20 cellular contexts compared by ENCODE assay signal in genomic region chr12:30500532-30500931, GRCh38.
"Had no signal": no experiment of that assay in that cellular context is flagged by ENCODE, and none has a peak within 500 bp of the region (broad histone marks: within the 10 kb centered on the region; RNA-seq: fewer than 3 reads in every experiment).

No MANE protein-coding gene starts in this region.

- H3K27me3 ChIP-seq: hepatocyte, spleen, testis, tibial nerve, upper lobe of right lung, vagina had no signal

- H3K36me3 Mint-ChIP-seq: naive B cell; stimulated activated memory B cell treated with anti-CD40 and anti-IgM and Interleukin-4, amounts not matched to agents 10 μg/mL and 1 μg/mL and 100 μg/mL, for 72 hours had no signal

- ATAC-seq: foreskin keratinocyte; psoas muscle; sciatic nerve; stimulated activated memory B cell treated with anti-CD40 and anti-IgM and Interleukin-4, amounts not matched to agents 10 μg/mL and 1 μg/mL and 100 μg/mL, for 72 hours; stimulated activated naive CD8-positive, alpha-beta T cell treated with anti-CD3 and anti-CD28 coated beads, Interleukin-15, amount 100 ng/mL, for 72 hours; upper lobe of right lung had no signal

- H3K9me3 Mint-ChIP-seq: nephron; stimulated activated naive CD8-positive, alpha-beta T cell treated with anti-CD3 and anti-CD28 coated beads, Interleukin-15, amount 100 ng/mL, for 72 hours had no signal

- H3K27ac ChIP-seq: foreskin keratinocyte, hepatocyte, parathyroid adenoma, psoas muscle, spleen, testis, tibial nerve, upper lobe of right lung, vagina had no signal

- H3K36me3 ChIP-seq: spleen, tibial nerve, upper lobe of right lung, vagina had no signal

- H3K4me3 ChIP-seq: hepatocyte, psoas muscle, spleen, testis, tibial nerve, upper lobe of right lung, vagina had no signal

- H3K27ac Mint-ChIP-seq: naive B cell; nephron; stimulated activated memory B cell treated with anti-CD40 and anti-IgM and Interleukin-4, amounts not matched to agents 10 μg/mL and 1 μg/mL and 100 μg/mL, for 72 hours; stimulated activated naive CD8-positive, alpha-beta T cell treated with anti-CD3 and anti-CD28 coated beads, Interleukin-15, amount 100 ng/mL, for 72 hours had no signal

- H3K9me3 ChIP-seq: psoas muscle, spleen, testis, tibial nerve, upper lobe of right lung, vagina had no signal

- H3K4me1 ChIP-seq: foreskin keratinocyte, parathyroid adenoma, psoas muscle, spleen, testis, tibial nerve, upper lobe of right lung, vagina had no signal

- DNase-seq: dermis blood vessel endothelial cell; foreskin keratinocyte; mesendoderm; naive B cell; psoas muscle; retina; spleen; stimulated activated CD4-positive, alpha-beta T cell treated with anti-CD3 and anti-CD28 coated beads, Interleukin-15, amount 100 ng/mL, for 24 hours; stimulated activated CD4-positive, alpha-beta T cell treated with anti-CD3 and anti-CD28 coated beads, Interleukin-1b, Interleukin-23, amount 100 ng/mL, for 48 hours; stimulated activated CD4-positive, alpha-beta T cell treated with anti-CD3 and anti-CD28 coated beads, Interleukin-4, amount 100 ng/mL, for 24 hours; stimulated activated naive CD8-positive, alpha-beta T cell treated with anti-CD3 and anti-CD28 coated beads, Interleukin-15, amount 100 ng/mL, for 72 hours; testis; upper lobe of right lung had no signal
